In genomic region chr14:88607829-88608228, GRCh38 we compare ENCODE assay signal across 31 cellular contexts. TPM values are rescaled to one million over a fixed set of nuclear protein-coding genes. Genes with fewer than 3 reads are reported as not detected.
"Had no signal": no experiment of that assay in that cellular context is flagged by ENCODE, and none has a peak within 500 bp of the region (broad histone marks: within the 10 kb centered on the region; RNA-seq: fewer than 3 reads in every experiment).

No MANE protein-coding gene starts in this region.

- H3K4me1 ChIP-seq: adrenal gland, foreskin keratinocyte, gastrocnemius medialis, heart left ventricle had no signal

- FAIRE-seq: colon had no signal

- DNase-seq: activated B cell treated with CpG ODN at 0.5 μM for 24 hours; activated CD4-positive, alpha-beta T cell treated with anti-CD3 and anti-CD28 coated beads for 48 hours; activated CD4-positive, alpha-beta T cell treated with anti-CD3 and anti-CD28 coated beads, Interleukin-2, amount 50 U/mL, for 1 hour; activated CD4-positive, alpha-beta T cell treated with anti-CD3 and anti-CD28 coated beads, Interleukin-2, amount 50 U/mL, for 48 hours; activated CD8-positive, alpha-beta memory T cell treated with anti-CD3 and anti-CD28 coated beads for 24 hours; activated CD8-positive, alpha-beta T cell treated with anti-CD3 and anti-CD28 coated beads for 36 hours; activated effector memory CD4-positive, alpha-beta T cell treated with anti-CD3 and anti-CD28 coated beads, Interleukin-2, amount 50 U/mL, for 16 hours; activated naive CD4-positive, alpha-beta T cell treated with anti-CD3 and anti-CD28 coated beads for 36 hours; activated naive CD8-positive, alpha-beta T cell treated with anti-CD3 and anti-CD28 coated beads for 36 hours; activated naive CD8-positive, alpha-beta T cell treated with anti-CD3 and anti-CD28 coated beads, Interleukin-2, amount 50 U/mL, for 24 hours; activated T-cell treated with anti-CD3 and anti-CD28 coated beads, Interleukin-2, amount 50 U/mL, for 4 hours; adrenal gland; amygdala; aorta; body of pancreas; caudate nucleus; cortex of kidney; dermis blood vessel endothelial cell; effector CD4-positive, alpha-beta T cell; effector memory CD8-positive, alpha-beta T cell; erythroblast; foreskin keratinocyte; gastrocnemius medialis; glutamatergic neuron; heart left ventricle; T-helper 17 cell; T1000; WERI-Rb-1 had no signal

- H3K27ac ChIP-seq: adrenal gland, body of pancreas, esophagus muscularis mucosa, foreskin keratinocyte, gastrocnemius medialis, heart left ventricle, WERI-Rb-1 had no signal

- H3K27me3 ChIP-seq: adrenal gland, body of pancreas, esophagus muscularis mucosa, foreskin keratinocyte, gastrocnemius medialis, heart left ventricle had no signal

- H3K4me3 ChIP-seq: adrenal gland, body of pancreas, esophagus muscularis mucosa, gastrocnemius medialis, heart left ventricle had no signal

- H3K9me3 ChIP-seq: adrenal gland, body of pancreas, esophagus muscularis mucosa, gastrocnemius medialis, heart left ventricle had no signal

RNA-seq across cellular contexts. Expression of gene PTPN21, which starts 53.0 kb away (rescaled TPM):
- total RNA-seq: activated CD8-positive, alpha-beta T cell treated with anti-CD3 and anti-CD28 coated beads for 36 hours; activated T-helper 17 cell treated with anti-CD3 and anti-CD28 coated beads, Interleukin-2, amount 50 U/mL, for 72 hours; T-helper 17 cell had no signal
